In genomic region chr22:39364646-39365405, GRCh38 we compare ENCODE assay signal across 15 cellular contexts.
DNase-seq lines count a peak whose midpoint lies in the region; FAIRE-seq and TF ChIP-seq lines count a peak whose summit lies in the region.
"Had no signal": no experiment of that assay in that cellular context is flagged by ENCODE, and none has a peak within 500 bp of the region (broad histone marks: within the 10 kb centered on the region; RNA-seq: fewer than 3 reads in every experiment).

No MANE protein-coding gene starts in this region.

- H3K4me3 Mint-ChIP-seq in nephron progenitor cell: peak overlapping the region; percentile 9
- H3K4me3 Mint-ChIP-seq: activated CD4-positive, alpha-beta memory T cell treated with anti-CD3 and anti-CD28 coated beads, Interleukin-2, amount 10 ng/mL, durations not matched to agents 7 days and 5 days; B cell; naive thymus-derived CD4-positive, alpha-beta T cell had no signal

- no peak for TF ChIP-seq CTCF in nephron progenitor cell (IDR thresholded peaks at IDR 0.05)

- peaks cover 10% of the 10 kb centered on the region for H3K27me3 Mint-ChIP-seq in nephron progenitor cell (ENCODE audit: low read depth, poor library complexity)
- H3K27me3 Mint-ChIP-seq: B cell had no signal

- TF ChIP-seq POLR2A in H54 (IDR thresholded peaks at IDR 0.05; ENCODE audit: low read depth, low read length): no peak

- H3K36me3 Mint-ChIP-seq in nephron progenitor cell (ENCODE audit: low read depth): peaks cover 6% of the 10 kb centered on the region
- H3K36me3 Mint-ChIP-seq: naive thymus-derived CD4-positive, alpha-beta T cell had no signal

- peaks cover 56% of the 10 kb centered on the region for H3K4me1 Mint-ChIP-seq in nephron progenitor cell
- H3K4me1 Mint-ChIP-seq: activated CD4-positive, alpha-beta memory T cell treated with anti-CD3 and anti-CD28 coated beads, Interleukin-2, amount 10 ng/mL, durations not matched to agents 7 days and 5 days had no signal

- H3K27ac Mint-ChIP-seq in nephron progenitor cell: peak overlapping the region; percentile 24
- H3K27ac Mint-ChIP-seq: activated CD4-positive, alpha-beta memory T cell treated with anti-CD3 and anti-CD28 coated beads, Interleukin-2, amount 10 ng/mL, durations not matched to agents 7 days and 5 days had no signal

- no peak for FAIRE-seq in H54 (lab: Jason Lieb, UNC)

- no peaks in the 10 kb centered on the region for H3K9me3 Mint-ChIP-seq in nephron progenitor cell
- H3K9me3 Mint-ChIP-seq: activated CD4-positive, alpha-beta memory T cell treated with anti-CD3 and anti-CD28 coated beads, Interleukin-2, amount 10 ng/mL, durations not matched to agents 7 days and 5 days; naive thymus-derived CD4-positive, alpha-beta T cell had no signal

- DNase-seq in AG20443 (ENCODE audit: low spot score) (peak; percentile 57), MV-4-11 (lab: John Stamatoyannopoulos, UW) (peak; percentile 54), dedifferentiated amniotic fluid mesenchymal stem cell (ENCODE audit: extremely low spot score) (peak; percentile 21), nephron progenitor cell (no peak), H54 (ENCODE audit: insufficient read length, low spot score) (no peak), epidermal melanocyte (ENCODE audit: insufficient read length, low spot score) (no peak), NOMO-1 treated with dmso at 0.1 percent for 144 hours (lab: John Stamatoyannopoulos, UW; ENCODE audit: unreplicated experiment) (no peak), NCI-H1417 treated with DMSO at 0.1 percent for 48 hours (lab: John Stamatoyannopoulos, UW) (no peak)
- DNase-seq: activated CD4-positive, alpha-beta memory T cell treated with anti-CD3 and anti-CD28 coated beads, Interleukin-2, amount 10 ng/mL, durations not matched to agents 7 days and 5 days; activated naive CD4-positive, alpha-beta T cell treated with anti-CD3 and anti-CD28 coated beads, Interleukin-2, amount 50 U/mL, for 16 hours; hypothalamus; naive thymus-derived CD4-positive, alpha-beta T cell; NCI-H446; SW 1271 had no signal

Comparison
In these comparisons a context has a peak if more than half of its experiments do, and no peak if none do; other contexts are left out.
1. DNase-seq: peak in AG20443 (single experiment), MV-4-11 (single experiment) and dedifferentiated amniotic fluid mesenchymal stem cell (single experiment); none in nephron progenitor cell (single experiment), H54 (single experiment), epidermal melanocyte (single experiment), NOMO-1 treated with dmso at 0.1 percent for 144 hours (single experiment) and NCI-H1417 treated with DMSO at 0.1 percent for 48 hours (single experiment).